In the genomic region with DNA sequence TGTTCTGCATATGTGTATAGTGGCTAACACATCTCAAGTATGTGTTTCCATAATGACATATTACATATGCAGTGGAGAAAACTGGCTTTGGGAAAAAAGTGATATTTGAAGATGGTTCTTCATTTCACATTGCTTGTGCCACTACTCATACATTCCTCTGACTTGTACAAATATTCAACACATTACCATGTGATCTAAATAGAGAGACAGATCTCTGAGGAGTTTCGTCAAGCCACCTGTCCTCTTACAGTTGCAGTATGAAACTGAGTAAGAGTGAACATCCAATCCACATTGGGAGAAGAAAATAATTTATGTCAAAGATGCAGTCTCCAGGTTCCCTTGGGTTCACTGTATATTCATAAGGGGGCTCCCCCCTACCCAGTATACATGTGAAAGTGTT, we compare ENCODE assay signal across 28 cellular contexts.
"Had no signal": no experiment of that assay in that cellular context is flagged by ENCODE, and none has a peak within 500 bp of the region (broad histone marks: within the 10 kb centered on the region; RNA-seq: fewer than 3 reads in every experiment).

No MANE protein-coding gene starts in this region.

- H3K4me1 ChIP-seq: foreskin keratinocyte, right lobe of liver, transverse colon, uterus had no signal

- H3K36me3 ChIP-seq: esophagus muscularis mucosa, gastroesophageal sphincter, heart left ventricle, lower lobe of right lung, neutrophil, pancreas, right lobe of liver, suprapubic skin, transverse colon, upper lobe of right lung, uterus had no signal

- H3K9me3 ChIP-seq: gastroesophageal sphincter, heart left ventricle, lower lobe of right lung, neutrophil, pancreas, right lobe of liver, suprapubic skin, transverse colon, upper lobe of right lung, uterus had no signal

- H3K4me2 ChIP-seq: hepatocyte, smooth muscle cell had no signal

- H3K4me3 ChIP-seq: coronary artery, esophagus muscularis mucosa, gastroesophageal sphincter, heart left ventricle, hepatocyte, lower lobe of right lung, pancreas, right lobe of liver, smooth muscle cell, suprapubic skin, transverse colon, upper lobe of right lung, uterus had no signal

- ATAC-seq: foreskin keratinocyte; gastroesophageal sphincter; heart left ventricle; left colon; left ventricle myocardium superior; lower lobe of right lung; natural killer cell treated with Interleukin-12 subunit alpha and Interleukin-12 subunit beta and Interleukin-15 and Interleukin-18, amount 100 ng/mL, for 72 hours; pancreas; right lobe of liver; stimulated activated naive CD8-positive, alpha-beta T cell treated with anti-CD3 and anti-CD28 coated beads, Interleukin-15, amount 100 ng/mL, for 72 hours; upper lobe of right lung had no signal

- H2AFZ ChIP-seq: hepatocyte had no signal

- H3K27ac ChIP-seq: coronary artery, esophagus muscularis mucosa, foreskin keratinocyte, gastroesophageal sphincter, heart left ventricle, hepatocyte, lower lobe of right lung, neutrophil, pancreas, right lobe of liver, suprapubic skin, transverse colon, upper lobe of right lung, uterus had no signal

- H3K79me2 ChIP-seq: hepatocyte had no signal

- DNase-seq: dermis blood vessel endothelial cell; effector memory CD4-positive, alpha-beta T cell; foreskin keratinocyte; heart left ventricle; left colon; left ventricle myocardium superior; lower lobe of right lung; naive B cell; pancreas; retina; right lobe of liver; stimulated activated CD4-positive, alpha-beta T cell treated with anti-CD3 and anti-CD28 coated beads, Interleukin-12 subunit alpha, Interleukin-12 subunit beta, amount 100 ng/mL, for 4 hours; stimulated activated CD4-positive, alpha-beta T cell treated with anti-CD3 and anti-CD28 coated beads, Interleukin-1b, Interleukin-23, amount 100 ng/mL, for 48 hours; stimulated activated CD4-positive, alpha-beta T cell treated with anti-CD3 and anti-CD28 coated beads, Interleukin-4, amount 100 ng/mL, for 1 hour; stimulated activated CD8-positive, alpha-beta memory T cell treated with anti-CD3 and anti-CD28 coated beads, Interleukin-4, amount 100 ng/mL, for 48 hours; stimulated activated naive CD4-positive, alpha-beta T cell; stimulated activated naive CD8-positive, alpha-beta T cell treated with anti-CD3 and anti-CD28 coated beads, Interleukin-15, amount 100 ng/mL, for 72 hours; transverse colon; upper lobe of right lung; uterus had no signal

- H3K27me3 ChIP-seq: esophagus muscularis mucosa, gastroesophageal sphincter, heart left ventricle, hepatocyte, neutrophil, pancreas, right lobe of liver, suprapubic skin, transverse colon, upper lobe of right lung, uterus had no signal
